In the genomic region with DNA sequence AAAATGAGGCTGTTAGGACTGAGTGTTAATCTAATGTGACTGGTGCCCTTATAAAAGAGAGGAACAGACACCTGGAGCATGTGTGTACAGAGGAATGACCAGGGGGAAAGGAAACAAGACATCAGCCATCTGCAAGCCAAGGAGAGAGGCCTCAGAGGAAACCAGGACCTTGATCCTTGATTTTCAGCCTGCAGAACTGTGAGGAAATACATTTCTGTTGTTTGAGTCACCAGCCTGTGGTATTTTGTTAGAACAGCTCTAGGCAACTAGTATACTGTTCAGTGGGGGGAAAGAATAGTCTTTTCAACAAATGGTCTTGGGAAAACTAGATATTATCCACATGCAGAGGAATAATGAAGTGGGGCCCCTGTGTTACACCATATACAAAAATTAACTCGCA, we compare ENCODE assay signal across 16 cellular contexts.
A peak's percentile ranks its signal among the peaks of the same experiment; 100 is the strongest.
DNase-seq lines count a peak whose midpoint lies in the region; ATAC-seq, FAIRE-seq and TF ChIP-seq lines count a peak whose summit lies in the region.
"Had no signal": no experiment of that assay in that cellular context is flagged by ENCODE, and none has a peak within 500 bp of the region (broad histone marks: within the 10 kb centered on the region; RNA-seq: fewer than 3 reads in every experiment).

No MANE protein-coding gene starts in this region.

- H3K9me3 Mint-ChIP-seq in activated naive CD4-positive, alpha-beta T cell treated with anti-CD3 and anti-CD28 coated beads for 36 hours: no peaks in the 10 kb centered on the region
- H3K9me3 Mint-ChIP-seq: naive thymus-derived CD8-positive, alpha-beta T cell had no signal

- peak; percentile 62 for FAIRE-seq in urothelium cell line (lab: Jason Lieb, UNC)
- FAIRE-seq: frontal cortex, GM18507 had no signal

- H3K4me3 ChIP-seq in fibroblast of villous mesenchyme (ENCODE audit: low read depth, low read length): no peak overlapping the region
- H3K4me3 ChIP-seq: transverse colon had no signal

- peak; percentile 25 for ATAC-seq in Right ventricle myocardium inferior
- peak; percentile 72 for ATAC-seq in SK-N-SH treated with all-trans-retinoic acid at 6 μM for 48 hours
- no peak for ATAC-seq in HG02840 (IDR thresholded peaks at IDR 0.05; ENCODE audit: low FRiP score, unreplicated experiment)
- ATAC-seq: naive thymus-derived CD8-positive, alpha-beta T cell had no signal

- no peaks in the 10 kb centered on the region for H3K36me3 Mint-ChIP-seq in activated naive CD4-positive, alpha-beta T cell treated with anti-CD3 and anti-CD28 coated beads for 36 hours (ENCODE audit: low read depth)
- H3K36me3 Mint-ChIP-seq: naive thymus-derived CD8-positive, alpha-beta T cell had no signal

- H3K4me3 Mint-ChIP-seq in activated naive CD4-positive, alpha-beta T cell treated with anti-CD3 and anti-CD28 coated beads for 36 hours: no peak overlapping the region
- H3K4me3 Mint-ChIP-seq: naive thymus-derived CD8-positive, alpha-beta T cell had no signal

- H3K27ac Mint-ChIP-seq in activated naive CD4-positive, alpha-beta T cell treated with anti-CD3 and anti-CD28 coated beads for 36 hours: no peak overlapping the region
- H3K27ac Mint-ChIP-seq: naive thymus-derived CD8-positive, alpha-beta T cell had no signal

- H3K27me3 Mint-ChIP-seq in activated naive CD4-positive, alpha-beta T cell treated with anti-CD3 and anti-CD28 coated beads for 36 hours (ENCODE audit: low read depth): peaks cover 2% of the 10 kb centered on the region

- H3K4me1 Mint-ChIP-seq in activated naive CD4-positive, alpha-beta T cell treated with anti-CD3 and anti-CD28 coated beads for 36 hours (ENCODE audit: low read depth): peaks cover 8% of the 10 kb centered on the region

- CTCF ChIA-PET in activated naive CD4-positive, alpha-beta T cell treated with anti-CD3 and anti-CD28 coated beads for 36 hours (lab: Charles Lee): no interaction called here

- DNase-seq in Right ventricle myocardium inferior (ENCODE audit: missing footprints) (no peak), cardiac septum (ENCODE audit: low spot score) (no peak), fibroblast of villous mesenchyme (ENCODE audit: low read depth) (peak; percentile 88), urothelium cell line (ENCODE audit: low spot score) (peak; percentile 53), posterior cingulate gyrus (no peak)
- no peak for DNase-seq in activated naive CD4-positive, alpha-beta T cell treated with anti-CD3 and anti-CD28 coated beads for 36 hours
- DNase-seq: BE2C; naive thymus-derived CD8-positive, alpha-beta T cell; NCI-H510A; stimulated activated CD4-positive, alpha-beta T cell treated with anti-CD3 and anti-CD28 coated beads, Interleukin-4, amount 100 ng/mL, for 24 hours; transverse colon; WERI-Rb-1 had no signal

- intact Hi-C loops in Right ventricle myocardium inferior (cut with DNase I): no loop called here
- intact Hi-C loops in cardiac septum (cut with DNase I): no loop called here
- intact Hi-C loops in activated naive CD4-positive, alpha-beta T cell treated with anti-CD3 and anti-CD28 coated beads for 36 hours (cut with micrococcal nuclease): no loop called here
- intact Hi-C loops in posterior cingulate gyrus (cut with DNase I): no loop called here

- TF ChIP-seq CTCF in fibroblast of villous mesenchyme (IDR thresholded peaks at IDR 0.05; ENCODE audit: insufficient read depth, low read depth, low read length): no peak

TF ChIP-seq in SK-N-SH treated with all-trans-retinoic acid at 6 μM for 48 hours, 23 proteins besides CTCF, POLR2A, EP300 and RAD21:
- no peak for TF ChIP-seq ZC3H10 (CRISPR knock-in tag; IDR thresholded peaks at IDR 0.05)
- no peak for TF ChIP-seq SNAI2 (CRISPR knock-in tag; IDR thresholded peaks at IDR 0.05)
- no peak for TF ChIP-seq TOX (CRISPR knock-in tag; IDR thresholded peaks at IDR 0.05; ENCODE audit: borderline replicate concordance)
- TF ChIP-seq ZNF8 (CRISPR knock-in tag; IDR thresholded peaks at IDR 0.05): no peak
- TF ChIP-seq, protein P1, sequence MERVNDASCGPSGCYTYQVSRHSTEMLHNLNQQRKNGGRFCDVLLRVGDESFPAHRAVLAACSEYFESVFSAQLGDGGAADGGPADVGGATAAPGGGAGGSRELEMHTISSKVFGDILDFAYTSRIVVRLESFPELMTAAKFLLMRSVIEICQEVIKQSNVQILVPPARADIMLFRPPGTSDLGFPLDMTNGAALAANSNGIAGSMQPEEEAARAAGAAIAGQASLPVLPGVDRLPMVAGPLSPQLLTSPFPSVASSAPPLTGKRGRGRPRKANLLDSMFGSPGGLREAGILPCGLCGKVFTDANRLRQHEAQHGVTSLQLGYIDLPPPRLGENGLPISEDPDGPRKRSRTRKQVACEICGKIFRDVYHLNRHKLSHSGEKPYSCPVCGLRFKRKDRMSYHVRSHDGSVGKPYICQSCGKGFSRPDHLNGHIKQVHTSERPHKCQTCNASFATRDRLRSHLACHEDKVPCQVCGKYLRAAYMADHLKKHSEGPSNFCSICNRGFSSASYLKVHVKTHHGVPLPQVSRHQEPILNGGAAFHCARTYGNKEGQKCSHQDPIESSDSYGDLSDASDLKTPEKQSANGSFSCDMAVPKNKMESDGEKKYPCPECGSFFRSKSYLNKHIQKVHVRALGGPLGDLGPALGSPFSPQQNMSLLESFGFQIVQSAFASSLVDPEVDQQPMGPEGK (CRISPR knock-in tag; IDR thresholded peaks at IDR 0.05; ENCODE audit: borderline replicate concordance): no peak
- TF ChIP-seq, protein P2, sequence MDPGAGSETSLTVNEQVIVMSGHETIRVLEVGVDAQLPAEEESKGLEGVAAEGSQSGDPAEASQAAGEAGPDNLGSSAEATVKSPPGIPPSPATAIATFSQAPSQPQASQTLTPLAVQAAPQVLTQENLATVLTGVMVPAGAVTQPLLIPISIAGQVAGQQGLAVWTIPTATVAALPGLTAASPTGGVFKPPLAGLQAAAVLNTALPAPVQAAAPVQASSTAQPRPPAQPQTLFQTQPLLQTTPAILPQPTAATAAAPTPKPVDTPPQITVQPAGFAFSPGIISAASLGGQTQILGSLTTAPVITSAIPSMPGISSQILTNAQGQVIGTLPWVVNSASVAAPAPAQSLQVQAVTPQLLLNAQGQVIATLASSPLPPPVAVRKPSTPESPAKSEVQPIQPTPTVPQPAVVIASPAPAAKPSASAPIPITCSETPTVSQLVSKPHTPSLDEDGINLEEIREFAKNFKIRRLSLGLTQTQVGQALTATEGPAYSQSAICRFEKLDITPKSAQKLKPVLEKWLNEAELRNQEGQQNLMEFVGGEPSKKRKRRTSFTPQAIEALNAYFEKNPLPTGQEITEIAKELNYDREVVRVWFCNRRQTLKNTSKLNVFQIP (CRISPR knock-in tag; IDR thresholded peaks at IDR 0.05; ENCODE audit: borderline replicate concordance, low read depth): no peak
- no peak for TF ChIP-seq ZFP30 (CRISPR knock-in tag; IDR thresholded peaks at IDR 0.05)
- no peak for TF ChIP-seq BACH2 (CRISPR knock-in tag; IDR thresholded peaks at IDR 0.05; ENCODE audit: borderline replicate concordance)
- TF ChIP-seq, protein P3, sequence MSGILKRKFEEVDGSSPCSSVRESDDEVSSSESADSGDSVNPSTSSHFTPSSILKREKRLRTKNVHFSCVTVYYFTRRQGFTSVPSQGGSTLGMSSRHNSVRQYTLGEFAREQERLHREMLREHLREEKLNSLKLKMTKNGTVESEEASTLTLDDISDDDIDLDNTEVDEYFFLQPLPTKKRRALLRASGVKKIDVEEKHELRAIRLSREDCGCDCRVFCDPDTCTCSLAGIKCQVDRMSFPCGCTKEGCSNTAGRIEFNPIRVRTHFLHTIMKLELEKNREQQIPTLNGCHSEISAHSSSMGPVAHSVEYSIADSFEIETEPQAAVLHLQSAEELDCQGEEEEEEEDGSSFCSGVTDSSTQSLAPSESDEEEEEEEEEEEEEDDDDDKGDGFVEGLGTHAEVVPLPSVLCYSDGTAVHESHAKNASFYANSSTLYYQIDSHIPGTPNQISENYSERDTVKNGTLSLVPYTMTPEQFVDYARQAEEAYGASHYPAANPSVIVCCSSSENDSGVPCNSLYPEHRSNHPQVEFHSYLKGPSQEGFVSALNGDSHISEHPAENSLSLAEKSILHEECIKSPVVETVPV (CRISPR knock-in tag; IDR thresholded peaks at IDR 0.05): no peak

Comparison
In these comparisons a context has a peak if more than half of its experiments do, and no peak if none do; other contexts are left out.
1. DNase-seq: peak in fibroblast of villous mesenchyme (single experiment) and urothelium cell line (single experiment); none in Right ventricle myocardium inferior (single experiment), cardiac septum (single experiment), activated naive CD4-positive, alpha-beta T cell treated with anti-CD3 and anti-CD28 coated beads for 36 hours (single experiment) and posterior cingulate gyrus (0 of 10).